ENCODE assay signal across 9 cellular contexts in genomic region chr1:37994886-37995566, GRCh38. TPM values are rescaled to one million over a fixed set of nuclear protein-coding genes. Genes with fewer than 3 reads are reported as not detected.
A peak's percentile ranks its signal among the peaks of the same experiment; 100 is the strongest.
DNase-seq lines count a peak whose midpoint lies in the region; ATAC-seq and TF ChIP-seq lines count a peak whose summit lies in the region.
"Had no signal": no experiment of that assay in that cellular context is flagged by ENCODE, and none has a peak within 500 bp of the region (broad histone marks: within the 10 kb centered on the region; RNA-seq: fewer than 3 reads in every experiment).

No MANE protein-coding gene starts in this region.

- H3K9me2 ChIP-seq in GM23338 (ENCODE audit: insufficient read depth), result no peaks in the 10 kb centered on the region
- H3K9me2 ChIP-seq in SU-DHL-6 (replicated peaks; ENCODE audit: insufficient read depth, low read length), result no peaks in the 10 kb centered on the region

- H3K9ac ChIP-seq in SU-DHL-6 (ENCODE audit: low read length) (no peak overlapping the region), fibroblast of lung (ENCODE audit: insufficient read depth, low read length) (no peak overlapping the region)

- H3K4me3 ChIP-seq in GM23338 (peak overlapping the region; percentile 67), SU-DHL-6 (ENCODE audit: insufficient read depth, low read length, poor library complexity, severe bottlenecking) (no peak overlapping the region), fibroblast of lung (replicated peaks in 1 of 4; ENCODE audit: control extremely low read depth in 1 of 4, insufficient read depth in 1 of 4, low read depth in 3 of 4, low read length in 4 of 4) (peak overlapping the region in 3 of 4 experiments; percentile 45 to 63 (median 61)), sigmoid colon (peak overlapping the region; percentile 41 to 62 (median 56))

- H3K9me3 Mint-ChIP-seq in GM23338, result peaks cover 3% of the 10 kb centered on the region; the same call in 1 of the 3 replicates

- H3K4me2 ChIP-seq in GM23338 (peak overlapping the region; percentile 83), SU-DHL-6 (ENCODE audit: low read depth, low read length, poor library complexity, severe bottlenecking) (peak overlapping the region; percentile 23), fibroblast of lung (ENCODE audit: extremely low read depth, insufficient read depth, low read length) (peak overlapping the region; percentile 53)

- H3K79me2 ChIP-seq in GM23338 (replicated peaks; ENCODE audit: insufficient read depth) (no peaks in the 10 kb centered on the region), SU-DHL-6 (ENCODE audit: insufficient read depth, low read length) (no peaks in the 10 kb centered on the region), fibroblast of lung (ENCODE audit: control insufficient read depth, insufficient read depth, low read length) (peaks cover 17% of the 10 kb centered on the region)

- no peak for TF ChIP-seq CTCF in GM23338 (conservative IDR thresholded peaks at IDR 0.05; ENCODE audit: low read depth in 2 of 2)
- TF ChIP-seq CTCF in SU-DHL-6 (IDR thresholded peaks at IDR 0.05; ENCODE audit: insufficient read depth, low read length, poor library complexity, severe bottlenecking), result no peak
- no peak for TF ChIP-seq CTCF in fibroblast of lung (conservative IDR thresholded peaks at IDR 0.05 in 1 of 2, IDR thresholded peaks at IDR 0.05 in 1 of 2; ENCODE audit: low read depth in 1 of 2, low read length in 2 of 2)
- TF ChIP-seq CTCF in sigmoid colon (IDR thresholded peaks at IDR 0.05), result no peak

- no peak for TF ChIP-seq EP300 in sigmoid colon (IDR thresholded peaks at IDR 0.05)

- peak overlapping the region; percentile 72 for H3K4me3 Mint-ChIP-seq in GM23338

- ATAC-seq in GM23338 (no peak), GM21825 (IDR thresholded peaks at IDR 0.05; ENCODE audit: unreplicated experiment) (no peak), sciatic nerve (no peak)

- no peaks in the 10 kb centered on the region for H3K9me3 ChIP-seq in SU-DHL-6 (ENCODE audit: insufficient read depth, low read length)
- no peaks in the 10 kb centered on the region for H3K9me3 ChIP-seq in fibroblast of lung (ENCODE audit: control insufficient read depth, insufficient read depth, low read depth, low read length)
- no peaks in the 10 kb centered on the region for H3K9me3 ChIP-seq in sigmoid colon

- H3K27me3 ChIP-seq in GM23338 (ENCODE audit: insufficient read depth), result no peaks in the 10 kb centered on the region
- H3K27me3 ChIP-seq in SU-DHL-6 (ENCODE audit: low read length), result no peaks in the 10 kb centered on the region
- H3K27me3 ChIP-seq in fibroblast of lung (ENCODE audit: control insufficient read depth, insufficient read depth, low read length), result no peaks in the 10 kb centered on the region
- no peaks in the 10 kb centered on the region for H3K27me3 ChIP-seq in sigmoid colon

- peak overlapping the region; percentile 94 for H3K27ac Mint-ChIP-seq in GM23338

- H3K36me3 Mint-ChIP-seq in GM23338 (ENCODE audit: low read depth), result peaks cover 28% of the 10 kb centered on the region

- WGBS in sigmoid colon, 2 donors, result 58% methylated on average over 11 of the region's 11 CpGs

- H4K20me1 ChIP-seq in GM23338 (replicated peaks; ENCODE audit: insufficient read depth), result no peaks in the 10 kb centered on the region
- H4K20me1 ChIP-seq in SU-DHL-6 (ENCODE audit: low read depth, low read length), result no peaks in the 10 kb centered on the region
- H4K20me1 ChIP-seq in fibroblast of lung (ENCODE audit: control insufficient read depth, extremely low read depth, insufficient read depth, low read length), result no peaks in the 10 kb centered on the region

- peaks cover 24% of the 10 kb centered on the region for H3K27me3 Mint-ChIP-seq in GM23338 (ENCODE audit: insufficient read depth, low read depth, poor library complexity)

- DNase-seq in GM23338 (ENCODE audit: low spot score) (peak; percentile 30), fibroblast of lung (ENCODE audit: low read depth in 2 of 2) (no peak), sigmoid colon (no peak), NCI-H1092 (lab: John Stamatoyannopoulos, UW) (no peak), sciatic nerve (ENCODE audit: low spot score) (no peak), caudate nucleus (lab: John Stamatoyannopoulos, UW) (no peak)
- DNase-seq: NCI-H2227 treated with DMSO at 0.1 percent for 48 hours had no signal

- H3K27ac ChIP-seq in GM23338 (ENCODE audit: low read depth), result peak overlapping the region; percentile 96
- H3K27ac ChIP-seq in SU-DHL-6 (ENCODE audit: low read depth, low read length), result no peak overlapping the region
- H3K27ac ChIP-seq in fibroblast of lung (ENCODE audit: insufficient read depth, low read length), result peak overlapping the region; percentile 84
- H3K27ac ChIP-seq in sigmoid colon, result peak overlapping the region; percentile 88 to 97 (median 95)
- H3K27ac ChIP-seq in caudate nucleus (ENCODE audit: low read depth, low read length), result no peak overlapping the region

- H3K4me1 ChIP-seq in GM23338 (ENCODE audit: insufficient read depth), result peaks cover 30% of the 10 kb centered on the region
- H3K4me1 ChIP-seq in fibroblast of lung (ENCODE audit: control insufficient read depth, extremely low read depth, insufficient read depth, low read length), result peaks cover 40% of the 10 kb centered on the region
- H3K4me1 ChIP-seq in sigmoid colon, result peaks cover 0 to 61% (median 52%) of the 10 kb centered on the region in 4 donors

- intact Hi-C loops in sigmoid colon (cut with DNase I) (no loop called here), sciatic nerve (cut with DNase I) (no loop called here)

- peaks cover 40% of the 10 kb centered on the region for H3K4me1 Mint-ChIP-seq in GM23338

- H2AFZ ChIP-seq in GM23338, result no peak overlapping the region
- peak overlapping the region; percentile 28 for H2AFZ ChIP-seq in SU-DHL-6 (ENCODE audit: low read depth, low read length, severe bottlenecking)
- H2AFZ ChIP-seq in fibroblast of lung (ENCODE audit: low read length), result no peak overlapping the region

- H3F3A ChIP-seq in GM23338 (replicated peaks; ENCODE audit: low read depth), result peaks cover 13% of the 10 kb centered on the region
- 0 out of 2 replicates have a peak, but pooled peaks cover 5% of the 10 kb centered on the region for H3F3A ChIP-seq in SU-DHL-6 (ENCODE audit: insufficient read depth)

- peaks cover 15% of the 10 kb centered on the region; the same call in 1 of the 2 replicates for H3K36me3 ChIP-seq in GM23338 (ENCODE audit: insufficient read depth)
- H3K36me3 ChIP-seq in SU-DHL-6 (ENCODE audit: low read length), result no peaks in the 10 kb centered on the region
- peaks cover 23% of the 10 kb centered on the region for H3K36me3 ChIP-seq in fibroblast of lung (ENCODE audit: control insufficient read depth, insufficient read depth, low read length)
- H3K36me3 ChIP-seq in sigmoid colon, result peaks cover 0 to 23% (median 8%) of the 10 kb centered on the region in 4 donors

- no peak for TF ChIP-seq POLR2A in sigmoid colon (IDR thresholded peaks at IDR 0.05)

TF ChIP-seq in GM23338, 12 proteins besides CTCF, POLR2A, EP300 and RAD21 (continues in another document):
- TF ChIP-seq STAT1 (IDR thresholded peaks at IDR 0.05; ENCODE audit: unreplicated experiment), result no peak

RNA-seq across cellular contexts. Expression of gene SF3A3, which starts 5.2 kb away (rescaled TPM):
- total RNA-seq in GM23338 (2014; rRNA removed; shearing (Covaris generic)), result 144 and 167 TPM in 2 replicates
- polyA plus RNA-seq in GM23338 (2016; fragmentation: Nextera tagmentation; extraction: Ambion mirVana) (53.9 and 65.5 TPM in 2 replicates), fibroblast of lung (60.3 and 62.4 TPM in 2 replicates), sigmoid colon (10 to 100 TPM; 15.0 to 30.4 (median 20.6) TPM)
- total RNA-seq in fibroblast of lung (72.3 and 97.8 TPM in 2 replicates), sigmoid colon (10 to 100 TPM; 41.4 to 50.1 (median 44.7) TPM), sciatic nerve (47.9 TPM)
- 61.1 and 76.1 TPM in 2 replicates for polyA plus RNA-seq in fibroblast of lung (2012)
- polyA minus RNA-seq in fibroblast of lung (ENCODE audit: low replicate concordance), result 8.6 and 17.5 TPM in 2 replicates

RNA-seq across cellular contexts. Expression of gene FHL3, which starts 10.3 kb away (rescaled TPM):
- total RNA-seq in GM23338 (2014; rRNA removed; shearing (Covaris generic)), result 39.5 and 49.0 TPM in 2 replicates
- polyA plus RNA-seq in GM23338 (2016; fragmentation: Nextera tagmentation; extraction: Ambion mirVana) (28.3 and 29.3 TPM in 2 replicates), fibroblast of lung (14.7 and 25.0 TPM in 2 replicates), sigmoid colon (10 to 100 TPM in 1 of 3 donors, 1 to 10 TPM in 2; 2.5 to 13.4 (median 9.0) TPM)
- total RNA-seq in fibroblast of lung (13.9 and 14.4 TPM in 2 replicates), sigmoid colon (10 to 100 TPM; 38.9 to 76.4 (median 46.6) TPM), sciatic nerve (27.9 TPM)
- 44.6 and 64.8 TPM in 2 replicates for polyA plus RNA-seq in fibroblast of lung (2012)
- 129 and 132 TPM in 2 replicates for polyA minus RNA-seq in fibroblast of lung (ENCODE audit: low replicate concordance)

RNA-seq across cellular contexts. Expression of gene UTP11, which starts 17.5 kb away (rescaled TPM):
- 61.3 and 67.8 TPM in 2 replicates for total RNA-seq in GM23338 (2014; rRNA removed; shearing (Covaris generic))
- 82.3 and 105 TPM in 2 replicates for polyA plus RNA-seq in GM23338 (2016; fragmentation: Nextera tagmentation; extraction: Ambion mirVana)
- total RNA-seq in fibroblast of lung, result 34.8 and 39.5 TPM in 2 replicates
- polyA plus RNA-seq in fibroblast of lung, result 56.5 and 63.7 TPM in 2 replicates
- 57.6 and 60.0 TPM in 2 replicates for polyA plus RNA-seq in fibroblast of lung (2012)
- 2.5 and 9.0 TPM in 2 replicates for polyA minus RNA-seq in fibroblast of lung (ENCODE audit: low replicate concordance)
- total RNA-seq in sigmoid colon, result 10 to 100 TPM; 54.8 to 76.5 (median 66.9) TPM
- 10 to 100 TPM; 14.4 to 28.5 (median 15.0) TPM for polyA plus RNA-seq in sigmoid colon
- 32.6 TPM for total RNA-seq in sciatic nerve

RNA-seq across cellular contexts. Expression of gene INPP5B, which starts 48.2 kb away (rescaled TPM):
- total RNA-seq in GM23338 (2014; rRNA removed; shearing (Covaris generic)), result 19.8 and 29.1 TPM in 2 replicates
- polyA plus RNA-seq in GM23338 (2016; fragmentation: Nextera tagmentation; extraction: Ambion mirVana), result 5.2 and 6.9 TPM in 2 replicates
- total RNA-seq in fibroblast of lung, result 42.1 and 55.0 TPM in 2 replicates
- polyA plus RNA-seq in fibroblast of lung, result 18.8 and 23.6 TPM in 2 replicates
- 9.5 and 10.6 TPM in 2 replicates for polyA plus RNA-seq in fibroblast of lung (2012)
- polyA minus RNA-seq in fibroblast of lung (ENCODE audit: low replicate concordance), result 16.1 and 30.9 TPM in 2 replicates
- 10 to 100 TPM; 29.0 to 34.1 (median 31.7) TPM for total RNA-seq in sigmoid colon
- 10 to 100 TPM in 1 of 3 donors, 1 to 10 TPM in 2; 5.1 to 18.3 (median 5.4) TPM for polyA plus RNA-seq in sigmoid colon
- total RNA-seq in sciatic nerve, result 44.4 TPM

RNA-seq across cellular contexts. Expression of gene POU3F1, which starts 51.6 kb away (rescaled TPM):
- 8.6 and 11.5 TPM in 2 replicates for total RNA-seq in GM23338 (2014; rRNA removed; shearing (Covaris generic))
- polyA plus RNA-seq in GM23338 (2016; fragmentation: Nextera tagmentation; extraction: Ambion mirVana), result 3.6 and 6.0 TPM in 2 replicates
- under 0.01 TPM in 1 of 2 replicates, not detected in the other for total RNA-seq in fibroblast of lung
- not detected in 2 replicates for polyA plus RNA-seq in fibroblast of lung
- polyA plus RNA-seq in fibroblast of lung (2012), result not detected in 2 replicates
- not detected in 2 replicates for polyA minus RNA-seq in fibroblast of lung (ENCODE audit: low replicate concordance)
- total RNA-seq in sigmoid colon, result not detected
- under 1 TPM in 1 of 3 donors, not detected in 2; 0.09 TPM for polyA plus RNA-seq in sigmoid colon
- total RNA-seq in sciatic nerve, result 19.1 TPM

Comparison
In these comparisons a context has a peak if more than half of its experiments do, and no peak if none do; other contexts are left out.
1. H3K27ac ChIP-seq: peak in GM23338 (single experiment), fibroblast of lung (single experiment) and sigmoid colon (4 of 4); none in SU-DHL-6 (single experiment) and caudate nucleus (single experiment).
2. H3K4me2 ChIP-seq: peak in every context shown above with its lines; median percentile 83 in GM23338; 53 in fibroblast of lung; 23 in SU-DHL-6.